Comparison of ENCODE assay signal across 25 cellular contexts in genomic region chr12:53100466-53101151, GRCh38. TPM values are rescaled to one million over a fixed set of nuclear protein-coding genes. Genes with fewer than 3 reads are reported as not detected.
DNase-seq lines count a peak whose midpoint lies in the region; ATAC-seq, FAIRE-seq and TF ChIP-seq lines count a peak whose summit lies in the region.
"Had no signal": no experiment of that assay in that cellular context is flagged by ENCODE, and none has a peak within 500 bp of the region (broad histone marks: within the 10 kb centered on the region; RNA-seq: fewer than 3 reads in every experiment).

No MANE protein-coding gene starts in this region.

- peaks cover 31 to 39% of the 10 kb centered on the region in 2 donors for H3K4me1 ChIP-seq in kidney (ENCODE audit: control insufficient read depth in 1 of 2, insufficient read depth in 1 of 2, low read depth in 1 of 2, low read length in 2 of 2)

- peak; percentile 55 for DNase-seq in activated CD8-positive, alpha-beta memory T cell treated with anti-CD3 and anti-CD28 coated beads for 24 hours
- DNase-seq in activated CD8-positive, alpha-beta memory T cell treated with anti-CD3 and anti-CD28 coated beads, Interleukin-2, amount 50 U/mL, for 4 hours: no peak
- DNase-seq in T-helper 17 cell (no peak), ureter (ENCODE audit: low spot score) (peak; percentile 41), kidney (no peak)
- no peak for DNase-seq in activated CD4-positive, CD25-positive, alpha-beta regulatory T cell treated with anti-CD3 and anti-CD28 coated beads, Interleukin-2, amount 50 U/mL, for 72 hours
- DNase-seq: 8988T; activated naive CD4-positive, alpha-beta T cell treated with anti-CD3 and anti-CD28 coated beads for 36 hours; activated T-cell treated with anti-CD3 and anti-CD28 coated beads, Interleukin-2, amount 50 U/mL, for 48 hours; AML-193; CD4-positive, alpha-beta memory T cell; dermis blood vessel endothelial cell; KG1; NCI-H1436 treated with DMSO at 0.1 percent for 48 hours; NCI-H510A treated with DMSO at 0.1 percent for 48 hours; nucleus accumbens; stimulated activated CD4-positive, alpha-beta T cell treated with anti-CD3 and anti-CD28 coated beads, Interleukin-4, amount 100 ng/mL, for 1 hour; stimulated activated naive B cell treated with anti-CD40 and anti-IgM and Interleukin-4, amounts not matched to agents 10 μg/mL and 1 μg/mL and 100 μg/mL, for 72 hours; T-helper 1 cell had no signal

- no peak overlapping the region for H3K9ac ChIP-seq in kidney (ENCODE audit: low read length in 2 of 2)

- no peak for TF ChIP-seq CTCF in nephron (IDR thresholded peaks at IDR 0.05; ENCODE audit: unreplicated experiment in 3 of 3)
- no peak for TF ChIP-seq CTCF in kidney (IDR thresholded peaks at IDR 0.05; ENCODE audit: borderline replicate concordance, extremely low read depth, insufficient read depth)

- ATAC-seq in T-helper 17 cell (no peak), GM18907 (IDR thresholded peaks at IDR 0.05; ENCODE audit: unreplicated experiment) (no peak)
- ATAC-seq: Panc1; stimulated activated naive B cell treated with anti-CD40 and anti-IgM and Interleukin-4, amounts not matched to agents 10 μg/mL and 1 μg/mL and 100 μg/mL, for 72 hours had no signal

- H3K4me3 ChIP-seq in kidney (ENCODE audit: low read length in 2 of 2): no peak overlapping the region

- H3K27ac ChIP-seq in kidney (ENCODE audit: low read depth in 2 of 2, low read length in 2 of 2): peak overlapping the region in 1 of 2 donors; percentile 20

- H3K4me3 Mint-ChIP-seq in T-helper 17 cell (peak overlapping the region; percentile 12), nephron (no peak overlapping the region)
- H3K4me3 Mint-ChIP-seq: activated naive CD4-positive, alpha-beta T cell treated with anti-CD3 and anti-CD28 coated beads for 36 hours; stimulated activated naive B cell treated with anti-CD40 and anti-IgM and Interleukin-4, amounts not matched to agents 10 μg/mL and 1 μg/mL and 100 μg/mL, for 72 hours had no signal

- FAIRE-seq in kidney (lab: Jason Lieb, UNC): no peak
- FAIRE-seq: keratinocyte had no signal

- H3K36me3 ChIP-seq in kidney (ENCODE audit: control insufficient read depth in 1 of 2, insufficient read depth in 2 of 2, low read length in 2 of 2): no peaks in the 10 kb centered on the region

- peaks cover 42% of the 10 kb centered on the region for H3K4me1 Mint-ChIP-seq in T-helper 17 cell
- H3K4me1 Mint-ChIP-seq in nephron: peaks cover 40% of the 10 kb centered on the region

- H3K9me3 Mint-ChIP-seq in nephron: no peaks in the 10 kb centered on the region
- H3K9me3 Mint-ChIP-seq: activated naive CD4-positive, alpha-beta T cell treated with anti-CD3 and anti-CD28 coated beads for 36 hours; CD4-positive, alpha-beta memory T cell; stimulated activated naive B cell treated with anti-CD40 and anti-IgM and Interleukin-4, amounts not matched to agents 10 μg/mL and 1 μg/mL and 100 μg/mL, for 72 hours had no signal

- H3K27ac Mint-ChIP-seq in T-helper 17 cell (peak overlapping the region; percentile 54), nephron (peak overlapping the region; percentile 44 to 86 (median 79))
- H3K27ac Mint-ChIP-seq: activated naive CD4-positive, alpha-beta T cell treated with anti-CD3 and anti-CD28 coated beads for 36 hours; stimulated activated naive B cell treated with anti-CD40 and anti-IgM and Interleukin-4, amounts not matched to agents 10 μg/mL and 1 μg/mL and 100 μg/mL, for 72 hours had no signal

- intact Hi-C loops in kidney (cut with DNase I): no loop called here

- H3K27me3 Mint-ChIP-seq in T-helper 17 cell (no peaks in the 10 kb centered on the region), nephron (ENCODE audit: low read depth) (peaks cover 26% of the 10 kb centered on the region)
- H3K27me3 Mint-ChIP-seq: CD4-positive, alpha-beta memory T cell had no signal

- peaks cover 2% of the 10 kb centered on the region for H3K36me3 Mint-ChIP-seq in T-helper 17 cell (ENCODE audit: low read depth)
- no peaks in the 10 kb centered on the region for H3K36me3 Mint-ChIP-seq in nephron (ENCODE audit: low read depth)
- H3K36me3 Mint-ChIP-seq: stimulated activated naive B cell treated with anti-CD40 and anti-IgM and Interleukin-4, amounts not matched to agents 10 μg/mL and 1 μg/mL and 100 μg/mL, for 72 hours had no signal

- H3K9me3 ChIP-seq in T-helper 17 cell (ENCODE audit: control insufficient read depth, low read length, poor library complexity, severe bottlenecking) (no peaks in the 10 kb centered on the region), kidney (ENCODE audit: control insufficient read depth in 1 of 2, low read length in 2 of 2) (no peaks in the 10 kb centered on the region)

RNA-seq across cellular contexts. Expression of gene SOAT2, which starts 2.7 kb away (rescaled TPM):
- total RNA-seq in T-helper 17 cell: 1 to 10 TPM in 1 of 2 donors, under 1 TPM in 1; 0.83 to 2.5 TPM
- total RNA-seq in ureter: 0.18 TPM
- 0.19 TPM for total RNA-seq in kidney
- 0.26 TPM for polyA plus RNA-seq in kidney (ENCODE audit: insufficient read depth, low read depth, low replicate concordance)
- total RNA-seq: dermis blood vessel endothelial cell, glomerular endothelial cell, lung microvascular endothelial cell had no signal
- polyA plus RNA-seq: keratinocyte had no signal

RNA-seq across cellular contexts. Expression of gene IGFBP6, which starts 3.1 kb away (rescaled TPM):
- total RNA-seq in T-helper 17 cell (under 1 TPM in 1 of 2 donors, not detected in 1; 0.45 TPM), ureter (133 TPM), kidney (203 TPM)
- polyA plus RNA-seq in kidney (ENCODE audit: insufficient read depth, low read depth, low replicate concordance): 57.3 TPM

RNA-seq across cellular contexts. Expression of gene SPRYD3, which starts 21.4 kb away (rescaled TPM):
- total RNA-seq in T-helper 17 cell: 10 to 100 TPM; 23.1 to 29.6 TPM
- total RNA-seq in ureter: 66.6 TPM
- total RNA-seq in kidney: 72.3 TPM
- polyA plus RNA-seq in kidney (ENCODE audit: insufficient read depth, low read depth, low replicate concordance): 40.0 TPM

RNA-seq across cellular contexts. Expression of gene TNS2, which starts 50.7 kb away (rescaled TPM):
- total RNA-seq in T-helper 17 cell (1 to 10 TPM; 1.4 to 3.1 TPM), ureter (198 TPM), kidney (179 TPM)
- 90.1 TPM for polyA plus RNA-seq in kidney (ENCODE audit: insufficient read depth, low read depth, low replicate concordance)

Comparison
In these comparisons a context has a peak if more than half of its experiments do, and no peak if none do; other contexts are left out.
1. DNase-seq: peak in activated CD8-positive, alpha-beta memory T cell treated with anti-CD3 and anti-CD28 coated beads for 24 hours (single experiment) and ureter (single experiment); none in activated CD8-positive, alpha-beta memory T cell treated with anti-CD3 and anti-CD28 coated beads, Interleukin-2, amount 50 U/mL, for 4 hours (single experiment), T-helper 17 cell (0 of 3), kidney (single experiment) and activated CD4-positive, CD25-positive, alpha-beta regulatory T cell treated with anti-CD3 and anti-CD28 coated beads, Interleukin-2, amount 50 U/mL, for 72 hours (single experiment).
2. RNA of gene IGFBP6, which starts 3.1 kb away (total RNA-seq): 203 TPM in kidney (single experiment) and 133 TPM in ureter (single experiment); 0.45 TPM in T-helper 17 cell; every median in the first group is over 10 times any median in the second.